Comparison of ENCODE assay signal across 8 cellular contexts in genomic region chr13:29595380-29596063, GRCh38. TPM values are rescaled to one million over a fixed set of nuclear protein-coding genes. Genes with fewer than 3 reads are reported as not detected.
DNase-seq lines count a peak whose midpoint lies in the region; ATAC-seq and TF ChIP-seq lines count a peak whose summit lies in the region.

TSS of gene SLC7A1 (minus strand) at chr13:29595688. CDS start at chr13:29536188, 59,500 bp downstream.

- POLR2A ChIA-PET in activated CD4-positive, alpha-beta memory T cell treated with anti-CD3 and anti-CD28 coated beads for 36 hours (lab: Charles Lee) = interaction anchor here (1.1 to 1.3 kb wide), 2 partner anchors 10 to 254 kb away, joined by 4 read pairs; partner anchors contain the start of gene UBL3

- peak within 1 kb of the TSS; percentile 81 to 89 (median 87) for H3K27ac Mint-ChIP-seq in CD14-positive monocyte
- H3K27ac Mint-ChIP-seq in activated CD4-positive, alpha-beta memory T cell treated with anti-CD3 and anti-CD28 coated beads for 36 hours = peak within 1 kb of the TSS; percentile 97

- peaks cover 25% of the 10 kb centered on the region for H3K4me1 Mint-ChIP-seq in CD14-positive monocyte
- peaks cover 45% of the 10 kb centered on the region for H3K4me1 Mint-ChIP-seq in activated CD4-positive, alpha-beta memory T cell treated with anti-CD3 and anti-CD28 coated beads for 36 hours (ENCODE audit: low read depth)

- peaks cover under 1% of the 10 kb centered on the region in 2 donors for H3K36me3 Mint-ChIP-seq in CD14-positive monocyte
- H3K36me3 Mint-ChIP-seq in activated CD4-positive, alpha-beta memory T cell treated with anti-CD3 and anti-CD28 coated beads for 36 hours = peaks cover 27% of the 10 kb centered on the region

- TF ChIP-seq CTCF in CD14-positive monocyte (IDR thresholded peaks at IDR 0.05) (no peak), lower leg skin (IDR thresholded peaks at IDR 0.05) (no peak)

- peak; percentile 89 for ATAC-seq in GM19328 (IDR thresholded peaks at IDR 0.05; ENCODE audit: unreplicated experiment)
- ATAC-seq in HG03460 (IDR thresholded peaks at IDR 0.05; ENCODE audit: unreplicated experiment) = peak; percentile 85

- CTCF ChIA-PET in activated CD4-positive, alpha-beta memory T cell treated with anti-CD3 and anti-CD28 coated beads for 36 hours (lab: Charles Lee) = interaction anchor here (1.0 to 1.9 kb wide), 3 partner anchors 87 to 517 kb away, joined by 3 to 4 read pairs (median 3); no protein-coding TSS in a partner anchor

- 1 to 3% methylated on average over 10 to 17 of the region's 98 CpGs for whole genome bisulfite sequencing in lower leg skin, 2 donors

- peaks cover 10 to 17% (median 15%) of the 10 kb centered on the region in 3 donors for H3K27me3 Mint-ChIP-seq in CD14-positive monocyte (ENCODE audit: low read depth in 3 of 3)
- peaks cover 1% of the 10 kb centered on the region for H3K27me3 Mint-ChIP-seq in activated CD4-positive, alpha-beta memory T cell treated with anti-CD3 and anti-CD28 coated beads for 36 hours

- DNase-seq in CD14-positive monocyte (ENCODE audit: low spot score) (peak; percentile 72), NCI-H748 (lab: John Stamatoyannopoulos, UW; ENCODE audit: unreplicated experiment) (peak; percentile 100), ecto neural progenitor cell (ENCODE audit: low spot score) (peak; percentile 84), lower leg skin (ENCODE audit: low spot score in 2 of 2) (peak; percentile 57 to 94)
- peak; percentile 90 for DNase-seq in activated CD4-positive, alpha-beta memory T cell treated with anti-CD3 and anti-CD28 coated beads for 36 hours
- peak; percentile 74 to 83 for DNase-seq in stimulated activated CD4-positive, alpha-beta T cell treated with anti-CD3 and anti-CD28 coated beads, Interleukin-4, amount 100 ng/mL, for 48 hours (ENCODE audit: low read depth in 2 of 2)

- H3K4me3 ChIP-seq in lower leg skin (ENCODE audit: low read depth, poor library complexity, severe bottlenecking) = peak within 1 kb of the TSS; percentile 93

- peak in 1 of 2 donors; percentile 10 for TF ChIP-seq POLR2A in lower leg skin (IDR thresholded peaks at IDR 0.05)

- peak within 1 kb of the TSS; percentile 87 to 89 for H3K4me3 Mint-ChIP-seq in CD14-positive monocyte
- peak within 1 kb of the TSS; percentile 89 for H3K4me3 Mint-ChIP-seq in activated CD4-positive, alpha-beta memory T cell treated with anti-CD3 and anti-CD28 coated beads for 36 hours

- no peaks in the 10 kb centered on the region for H3K9me3 Mint-ChIP-seq in CD14-positive monocyte
- no peaks in the 10 kb centered on the region for H3K9me3 Mint-ChIP-seq in activated CD4-positive, alpha-beta memory T cell treated with anti-CD3 and anti-CD28 coated beads for 36 hours

- intact Hi-C loops in CD14-positive monocyte (cut with micrococcal nuclease) (loop anchor here (10.0 kb wide), 2 partner anchors 259 to 509 kb away; partner anchors contain the start of gene UBL3 (in 1 of the 2)), lower leg skin (cut with DNase I; ENCODE audit: low total_unique reads) (no loop called here)
- intact Hi-C loops in activated CD4-positive, alpha-beta memory T cell treated with anti-CD3 and anti-CD28 coated beads for 36 hours (cut with micrococcal nuclease) = loop anchor here (1.0 to 10.0 kb wide), 8 partner anchors 53 to 1609 kb away; partner anchors contain the start of genes HMGB1, HSPH1, UBL3 and USPL1

RNA-seq across cellular contexts. Expression of gene SLC7A1, which starts in this region (rescaled TPM):
- under 1 TPM; 0.89 to 0.92 TPM for polyA plus RNA-seq in CD14-positive monocyte
- total RNA-seq in activated CD4-positive, alpha-beta memory T cell treated with anti-CD3 and anti-CD28 coated beads for 36 hours = 100 to 1,000 TPM; 106 to 114 TPM
- 10 to 100 TPM; 46.0 to 72.8 (median 50.8) TPM for total RNA-seq in lower leg skin

Comparison
In these comparisons a context has a peak if more than half of its experiments do, and no peak if none do; other contexts are left out.
1. Peak in every context shown above with its lines: DNase-seq, ATAC-seq and H3K4me3 ChIP-seq.
2. Peak in DNase-seq in CD14-positive monocyte; RNA of the gene not detected or under 1 TPM.